8 cellular contexts compared by ENCODE assay signal in genomic region chr17:1454541-1454940, GRCh38. TPM values are rescaled to one million over a fixed set of nuclear protein-coding genes. Genes with fewer than 3 reads are reported as not detected.
DNase-seq lines count a peak whose midpoint lies in the region; ATAC-seq and TF ChIP-seq lines count a peak whose summit lies in the region.

No MANE protein-coding gene starts in this region.

- in situ Hi-C loops in GM13977 (cut with MboI; ENCODE audit: low pct_unique_long_range_greater_than_20kb, low sequenced_read_pairs, unreplicated experiment), result no loop called here

- DNase-seq in GM12864 (ENCODE audit: low read depth) (no peak), SJSA1 (ENCODE audit: low read depth in 1 of 2, low spot score in 2 of 2) (no peak), fibroblast of mammary gland (ENCODE audit: low read depth) (peak; percentile 34), NCI-H774 (lab: John Stamatoyannopoulos, UW) (no peak), pons (ENCODE audit: low spot score) (no peak), GM13977 (ENCODE audit: low spot score) (no peak)

- ATAC-seq in GM18861 (IDR thresholded peaks at IDR 0.05; ENCODE audit: unreplicated experiment), result no peak

- H3K36me3 ChIP-seq in SJSA1, result peaks cover 50% of the 10 kb centered on the region
- H3K36me3 ChIP-seq in rectal smooth muscle tissue (ENCODE audit: control insufficient read depth, insufficient read depth, low read length), result no peaks in the 10 kb centered on the region

- no peaks in the 10 kb centered on the region for H3K9me3 ChIP-seq in SJSA1 (replicated peaks)

- H3K4me1 ChIP-seq in SJSA1 (replicated peaks) (peaks cover 16% of the 10 kb centered on the region), rectal smooth muscle tissue (ENCODE audit: control insufficient read depth, insufficient read depth, low read length) (peaks cover 8% of the 10 kb centered on the region)

- TF ChIP-seq CTCF in GM12864 (IDR thresholded peaks at IDR 0.05; ENCODE audit: low read depth, low read length, missing control alignments) (no peak), fibroblast of mammary gland (conservative IDR thresholded peaks at IDR 0.05; ENCODE audit: control insufficient read depth, insufficient read depth, low read depth, low read length) (no peak), GM13977 (IDR thresholded peaks at IDR 0.05; ENCODE audit: extremely low read depth, insufficient read depth, missing control alignments) (no peak)

- H3K9ac ChIP-seq in rectal smooth muscle tissue (ENCODE audit: low read length), result peak overlapping the region; percentile 32

- H3K27me3 ChIP-seq in SJSA1 (replicated peaks) (no peaks in the 10 kb centered on the region), rectal smooth muscle tissue (ENCODE audit: control insufficient read depth, insufficient read depth, low read length) (no peaks in the 10 kb centered on the region)

- peak overlapping the region; percentile 99 for H3K4me3 ChIP-seq in GM12864 (ENCODE audit: low read depth, low read length)
- H3K4me3 ChIP-seq in SJSA1, result peak overlapping the region; percentile 86
- H3K4me3 ChIP-seq in fibroblast of mammary gland (ENCODE audit: control insufficient read depth, low read depth, low read length), result peak overlapping the region; percentile 88
- peak overlapping the region; percentile 90 for H3K4me3 ChIP-seq in rectal smooth muscle tissue (ENCODE audit: low read length)

- H3K27ac ChIP-seq in SJSA1 (no peak overlapping the region), rectal smooth muscle tissue (ENCODE audit: low read depth, low read length) (peak overlapping the region; percentile 97)

RNA-seq across cellular contexts. Expression of gene CRK, which starts 1.5 kb away (rescaled TPM):
- total RNA-seq in SJSA1 (2014; rRNA removed; shearing (Covaris generic)), result 99.7 and 102 TPM in 2 replicates

RNA-seq across cellular contexts. Expression of gene MYO1C, which starts 37.9 kb away (rescaled TPM):
- total RNA-seq in SJSA1 (2014; rRNA removed; shearing (Covaris generic)), result 113 and 155 TPM in 2 replicates

RNA-seq across cellular contexts. Expression of gene YWHAE, which starts 54.5 kb away (rescaled TPM):
- total RNA-seq in SJSA1 (2014; rRNA removed; shearing (Covaris generic)), result 370 and 490 TPM in 2 replicates
